ENCODE assay signal across 20 cellular contexts in the genomic region with DNA sequence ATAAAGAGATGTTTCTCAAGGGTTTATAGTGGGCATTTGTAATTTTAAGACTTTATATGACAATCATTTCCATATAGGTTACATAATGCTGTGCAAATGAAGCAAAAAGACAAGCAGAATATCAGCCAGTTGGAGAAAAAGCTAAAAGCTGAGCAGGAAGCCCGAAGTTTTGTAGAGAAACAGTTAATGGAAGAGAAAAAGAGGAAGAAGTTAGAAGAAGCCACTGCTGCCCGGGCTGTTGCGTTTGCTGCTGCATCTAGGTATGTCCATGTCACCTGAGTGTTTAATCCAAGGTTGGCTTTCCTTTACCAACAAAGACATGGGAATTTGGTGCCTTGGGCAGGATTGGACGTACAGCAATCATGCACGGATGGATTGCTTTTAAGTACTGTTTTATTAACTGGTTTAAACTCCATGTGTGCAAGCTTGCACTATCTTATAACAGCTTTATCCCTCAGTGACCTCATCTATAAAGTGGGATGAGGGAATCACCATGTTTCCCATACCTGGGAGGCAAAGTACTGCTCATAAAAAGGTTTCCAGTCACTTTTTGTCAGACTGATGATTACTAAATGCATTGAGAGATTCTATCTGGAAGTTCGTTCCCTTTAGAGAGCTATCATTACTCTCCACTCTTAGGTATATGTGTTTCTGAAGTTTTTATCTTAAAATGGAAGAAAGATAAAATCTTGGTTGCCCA. TPM values are rescaled to one million over a fixed set of nuclear protein-coding genes. Genes with fewer than 3 reads are reported as not detected.
A peak's percentile ranks its signal among the peaks of the same experiment; 100 is the strongest.
DNase-seq lines count a peak whose midpoint lies in the region; ATAC-seq and TF ChIP-seq lines count a peak whose summit lies in the region.
"Had no signal": no experiment of that assay in that cellular context is flagged by ENCODE, and none has a peak within 500 bp of the region (broad histone marks: within the 10 kb centered on the region; RNA-seq: fewer than 3 reads in every experiment).

No MANE protein-coding gene starts in this region.

- peaks cover 5 to 17% (median 9%) of the 10 kb centered on the region in 4 donors for H3K4me1 Mint-ChIP-seq in CD4-positive, alpha-beta memory T cell
- peaks cover 13% of the 10 kb centered on the region for H3K4me1 Mint-ChIP-seq in endothelial cell (ENCODE audit: unreplicated experiment)
- peaks cover 7% of the 10 kb centered on the region for H3K4me1 Mint-ChIP-seq in stimulated activated naive CD8-positive, alpha-beta T cell treated with anti-CD3 and anti-CD28 coated beads, Interleukin-15, amount 100 ng/mL, for 72 hours

- TF ChIP-seq POLR2A in spleen (IDR thresholded peaks at IDR 0.05), result no peak

- H3K27me3 ChIP-seq in CD4-positive, alpha-beta memory T cell (ENCODE audit: insufficient read depth, low read length), result no peaks in the 10 kb centered on the region
- no peaks in the 10 kb centered on the region for H3K27me3 ChIP-seq in spleen (replicated peaks in 1 of 7)
- H3K27me3 ChIP-seq: heart left ventricle, left lung had no signal

- intact Hi-C loops in CD4-positive, alpha-beta memory T cell (cut with micrococcal nuclease), result no loop called here
- intact Hi-C loops in spleen (cut with DNase I; ENCODE audit: low total_unique reads), result no loop called here

- POLR2A ChIA-PET in CD4-positive, alpha-beta memory T cell (lab: Charles Lee; ENCODE audit: partially characterized antibody), result no interaction called here
- POLR2A ChIA-PET in HEK293 (lab: Yijun Ruan, JAX), result no interaction called here

- H3K36me3 ChIP-seq in CD4-positive, alpha-beta memory T cell (ENCODE audit: insufficient read depth, low read length), result peaks cover 35% of the 10 kb centered on the region
- H3K36me3 ChIP-seq in HEK293 (ENCODE audit: control insufficient read depth in 2 of 2, insufficient read depth in 1 of 2, low read length in 2 of 2) (peaks cover 8 to 37% of the 10 kb centered on the region in 2 experiments), spleen (peaks cover 0 to 76% (median 41%) of the 10 kb centered on the region in 6 donors)

- no peak overlapping the region for H3K4me3 Mint-ChIP-seq in CD4-positive, alpha-beta memory T cell
- peak overlapping the region; percentile 28 for H3K4me3 Mint-ChIP-seq in endothelial cell (ENCODE audit: unreplicated experiment)
- H3K4me3 Mint-ChIP-seq in stimulated activated naive CD8-positive, alpha-beta T cell treated with anti-CD3 and anti-CD28 coated beads, Interleukin-15, amount 100 ng/mL, for 72 hours, result no peak overlapping the region
- H3K4me3 Mint-ChIP-seq: activated CD8-positive, alpha-beta T cell treated with anti-CD3 and anti-CD28 coated beads for 36 hours; brain had no signal

- H3K4me1 ChIP-seq in CD4-positive, alpha-beta memory T cell (ENCODE audit: insufficient read depth, low read length), result peaks cover 14% of the 10 kb centered on the region
- H3K4me1 ChIP-seq in HEK293 (ENCODE audit: control insufficient read depth, insufficient read depth, low read length) (peaks cover 4% of the 10 kb centered on the region; the same call in 1 of the 2 replicates), spleen (peaks cover 0 to 24% (median 7%) of the 10 kb centered on the region in 6 donors)
- H3K4me1 ChIP-seq: Caco-2, left lung had no signal

- DNase-seq in CD4-positive, alpha-beta memory T cell, result no peak
- DNase-seq in OCI-M1 (lab: John Stamatoyannopoulos, UW) (peak; percentile 56), endothelial cell (ENCODE audit: low spot score) (no peak), spleen (no peak)
- no peak for DNase-seq in stimulated activated naive CD8-positive, alpha-beta T cell treated with anti-CD3 and anti-CD28 coated beads, Interleukin-15, amount 100 ng/mL, for 72 hours
- DNase-seq: activated CD4-positive, CD25-positive, alpha-beta regulatory T cell; activated T-cell treated with anti-CD3 and anti-CD28 coated beads, Interleukin-2, amount 50 U/mL, for 48 hours; Caco-2; heart left ventricle; left lung; mucosa of descending colon; NCI-H187 treated with DMSO at 0.1 percent for 48 hours; NCI-H446; stimulated activated CD4-positive, alpha-beta T cell treated with anti-CD3 and anti-CD28 coated beads, Interleukin-12 subunit alpha, Interleukin-12 subunit beta, amount 100 ng/mL, for 4 hours had no signal

- ATAC-seq in GM18858 (IDR thresholded peaks at IDR 0.05; ENCODE audit: unreplicated experiment), result no peak
- no peak for ATAC-seq in stimulated activated naive CD8-positive, alpha-beta T cell treated with anti-CD3 and anti-CD28 coated beads, Interleukin-15, amount 100 ng/mL, for 72 hours
- ATAC-seq: activated CD8-positive, alpha-beta T cell treated with anti-CD3 and anti-CD28 coated beads for 36 hours; heart left ventricle; mucosa of descending colon had no signal

- no peaks in the 10 kb centered on the region for H3K9me3 Mint-ChIP-seq in CD4-positive, alpha-beta memory T cell
- H3K9me3 Mint-ChIP-seq in endothelial cell (ENCODE audit: unreplicated experiment), result no peaks in the 10 kb centered on the region
- no peaks in the 10 kb centered on the region for H3K9me3 Mint-ChIP-seq in stimulated activated naive CD8-positive, alpha-beta T cell treated with anti-CD3 and anti-CD28 coated beads, Interleukin-15, amount 100 ng/mL, for 72 hours
- H3K9me3 Mint-ChIP-seq: activated CD8-positive, alpha-beta T cell treated with anti-CD3 and anti-CD28 coated beads for 36 hours; brain had no signal

- peaks cover 37 to 49% of the 10 kb centered on the region in 2 donors for H3K36me3 Mint-ChIP-seq in CD4-positive, alpha-beta memory T cell
- peaks cover 25% of the 10 kb centered on the region for H3K36me3 Mint-ChIP-seq in endothelial cell (ENCODE audit: low read depth, unreplicated experiment)

- CTCF ChIA-PET in CD4-positive, alpha-beta memory T cell (lab: Charles Lee; ENCODE audit: partially characterized antibody), result interaction anchor here (1.0 to 4.0 kb wide), 4 partner anchors 9 to 49 kb away, joined by 3 to 20 read pairs (median 9); no protein-coding TSS in a partner anchor
- CTCF ChIA-PET in HEK293 (lab: Yijun Ruan, JAX), result interaction anchor here (0.7 to 3.0 kb wide), 4 partner anchors 9 to 1211 kb away, joined by 4 to 23 read pairs (median 4); no protein-coding TSS in a partner anchor

- no peak overlapping the region for H3K27ac ChIP-seq in CD4-positive, alpha-beta memory T cell (ENCODE audit: low read depth, low read length)
- no peak overlapping the region for H3K27ac ChIP-seq in HEK293 (ENCODE audit: extremely low read depth, low read depth, low read length)
- H3K27ac ChIP-seq in spleen, result peak overlapping the region in 1 of 8 donors; percentile 13
- H3K27ac ChIP-seq: GM23248, thoracic aorta had no signal

- TF ChIP-seq CTCF in HEK293 (tag by site-specific recombination; IDR thresholded peaks at IDR 0.05) (no peak), endothelial cell (IDR thresholded peaks at IDR 0.05; ENCODE audit: unreplicated experiment) (no peak), spleen (IDR thresholded peaks at IDR 0.05 in 8 of 11, conservative IDR thresholded peaks at IDR 0.05 in 3 of 11) (no peak)

- H3K27me3 Mint-ChIP-seq in CD4-positive, alpha-beta memory T cell, result no peaks in the 10 kb centered on the region
- H3K27me3 Mint-ChIP-seq in endothelial cell (ENCODE audit: unreplicated experiment), result no peaks in the 10 kb centered on the region
- H3K27me3 Mint-ChIP-seq in stimulated activated naive CD8-positive, alpha-beta T cell treated with anti-CD3 and anti-CD28 coated beads, Interleukin-15, amount 100 ng/mL, for 72 hours, result no peaks in the 10 kb centered on the region
- H3K27me3 Mint-ChIP-seq: activated CD8-positive, alpha-beta T cell treated with anti-CD3 and anti-CD28 coated beads for 36 hours; brain had no signal

- H3K27ac Mint-ChIP-seq in CD4-positive, alpha-beta memory T cell, result peak overlapping the region in 4 of 7 donors; percentile 4 to 44 (median 24)
- peak overlapping the region; percentile 80 for H3K27ac Mint-ChIP-seq in endothelial cell (ENCODE audit: unreplicated experiment)
- H3K27ac Mint-ChIP-seq in stimulated activated naive CD8-positive, alpha-beta T cell treated with anti-CD3 and anti-CD28 coated beads, Interleukin-15, amount 100 ng/mL, for 72 hours, result no peak overlapping the region
- H3K27ac Mint-ChIP-seq: activated CD8-positive, alpha-beta T cell treated with anti-CD3 and anti-CD28 coated beads for 36 hours had no signal

- H3K4me3 ChIP-seq in CD4-positive, alpha-beta memory T cell (ENCODE audit: low read length in 2 of 2), result no peak overlapping the region
- no peak overlapping the region for H3K4me3 ChIP-seq in HEK293 (ENCODE audit: low read depth, low read length)
- no peak overlapping the region for H3K4me3 ChIP-seq in spleen
- H3K4me3 ChIP-seq: GM23248, heart left ventricle, left lung, mucosa of descending colon, thoracic aorta had no signal

- WGBS in spleen, 5 donors, result 44 to 63% (median 56%) methylated on average over 6 of the region's 6 CpGs

- no peaks in the 10 kb centered on the region for H3K9me3 ChIP-seq in CD4-positive, alpha-beta memory T cell (ENCODE audit: control insufficient read depth in 1 of 2, low read length in 2 of 2)
- H3K9me3 ChIP-seq in HEK293 (ENCODE audit: control insufficient read depth, insufficient read depth, low read depth, low read length) (no peaks in the 10 kb centered on the region), spleen (no peaks in the 10 kb centered on the region)
- H3K9me3 ChIP-seq: Caco-2, heart left ventricle, left lung, mucosa of descending colon, thoracic aorta had no signal

TF ChIP-seq in HEK293, 187 proteins besides CTCF, POLR2A, EP300 and RAD21 (continues in another document):
- TF ChIP-seq ZNF560 (tag by site-specific recombination; IDR thresholded peaks at IDR 0.05; ENCODE audit: borderline replicate concordance), result no peak
- 0 out of 2 replicates have a peak, but pooled peaks have one; percentile 11 for TF ChIP-seq ZSCAN30 (tag by site-specific recombination; IDR thresholded peaks at IDR 0.05)
- 0 out of 2 replicates have a peak, but pooled peaks have one; percentile 30 for TF ChIP-seq IKZF3 (tag by site-specific recombination; IDR thresholded peaks at IDR 0.05)

RNA-seq across cellular contexts. Expression of a gene that starts 55.0 kb away (rescaled TPM):
- 10 to 100 TPM; 20.6 TPM for total RNA-seq in CD4-positive, alpha-beta memory T cell
- 1 to 10 TPM; 3.1 to 8.4 TPM for polyA plus RNA-seq in CD4-positive, alpha-beta memory T cell
- total RNA-seq in endothelial cell (ENCODE audit: unreplicated experiment) (35.9 TPM), spleen (10 to 100 TPM; 14.3 to 21.0 (median 19.2) TPM)
- polyA plus RNA-seq in spleen, result 1 to 10 TPM; 6.9 to 9.7 (median 7.4) TPM

RNA-seq across cellular contexts. Expression of a gene that starts 57.7 kb away (rescaled TPM):
- 100 to 1,000 TPM; 201 to 210 TPM for total RNA-seq in CD4-positive, alpha-beta memory T cell
- polyA plus RNA-seq in CD4-positive, alpha-beta memory T cell, result 100 to 1,000 TPM; 233 to 306 TPM
- total RNA-seq in endothelial cell (ENCODE audit: unreplicated experiment), result 23.5 TPM
- total RNA-seq in spleen, result 100 to 1,000 TPM in 1 of 7 donors, 10 to 100 TPM in 6; 62.6 to 105 (median 82.3) TPM
- 10 to 100 TPM; 21.7 to 45.9 (median 28.4) TPM for polyA plus RNA-seq in spleen

Comparison
In these comparisons a context has a peak if more than half of its experiments do, and no peak if none do; other contexts are left out.
1. H3K27ac Mint-ChIP-seq: peak in CD4-positive, alpha-beta memory T cell (4 of 7) and endothelial cell (single experiment); none in stimulated activated naive CD8-positive, alpha-beta T cell treated with anti-CD3 and anti-CD28 coated beads, Interleukin-15, amount 100 ng/mL, for 72 hours (0 of 2).